Comparison of ENCODE assay signal across 8 cellular contexts in genomic region chr1:155000475-155000724, GRCh38. TPM values are rescaled to one million over a fixed set of nuclear protein-coding genes. Genes with fewer than 3 reads are reported as not detected.
DNase-seq lines count a peak whose midpoint lies in the region; ATAC-seq and TF ChIP-seq lines count a peak whose summit lies in the region.

No MANE protein-coding gene starts in this region.

- peak overlapping the region; percentile 94 to 99 (median 96) for H3K27ac ChIP-seq in Peyer's patch

- DNase-seq in Peyer's patch (peak in 1 of 3 donors; percentile 62), epithelial cell of proximal tubule (ENCODE audit: low read depth) (no peak), osteocyte (ENCODE audit: extremely low spot score, unreplicated experiment) (no peak), DMS79 treated with DMSO at 0.1 percent for 48 hours (lab: John Stamatoyannopoulos, UW) (no peak), NCI-H446 treated with DMSO at 0.1 percent for 48 hours (lab: John Stamatoyannopoulos, UW) (no peak), GM19238 (ENCODE audit: insufficient read length, low spot score) (no peak)

- H3K9me3 Mint-ChIP-seq in osteocyte (ENCODE audit: unreplicated experiment) = no peaks in the 10 kb centered on the region

- H3K9ac ChIP-seq in ES-I3 (ENCODE audit: low read depth, low read length) = peak overlapping the region; percentile 89

- H3K27me3 ChIP-seq in Peyer's patch = no peaks in the 10 kb centered on the region

- peak overlapping the region; percentile 94 for H3K4me3 Mint-ChIP-seq in osteocyte (ENCODE audit: unreplicated experiment)

- H3K36me3 ChIP-seq in ES-I3 (ENCODE audit: insufficient read depth, low read length) (no peaks in the 10 kb centered on the region), Peyer's patch (no peaks in the 10 kb centered on the region)

- no peak for TF ChIP-seq POLR2A in Peyer's patch (IDR thresholded peaks at IDR 0.05)

- TF ChIP-seq CTCF in Peyer's patch (IDR thresholded peaks at IDR 0.05) (no peak), epithelial cell of proximal tubule (conservative IDR thresholded peaks at IDR 0.05; ENCODE audit: low read depth, low read length) (no peak), osteocyte (IDR thresholded peaks at IDR 0.05) (no peak)

- H3K4me1 ChIP-seq in ES-I3 (ENCODE audit: insufficient read depth, low read length) (peaks cover 7% of the 10 kb centered on the region; the same call in 1 of the 2 replicates), Peyer's patch (peaks cover 0 to 30% (median 18%) of the 10 kb centered on the region in 4 donors)

- H3K27me3 Mint-ChIP-seq in osteocyte (ENCODE audit: unreplicated experiment) = no peaks in the 10 kb centered on the region

- H3K4me3 ChIP-seq in Peyer's patch (peak overlapping the region; percentile 70 to 91 (median 83)), epithelial cell of proximal tubule (ENCODE audit: low read depth, low read length) (peak overlapping the region; percentile 74)

- no peak for ATAC-seq in GM19455 (IDR thresholded peaks at IDR 0.05; ENCODE audit: unreplicated experiment)

- H3K4me1 Mint-ChIP-seq in osteocyte (ENCODE audit: unreplicated experiment) = peaks cover 31% of the 10 kb centered on the region

- H3K36me3 Mint-ChIP-seq in osteocyte (ENCODE audit: unreplicated experiment) = no peaks in the 10 kb centered on the region

- H3K27ac Mint-ChIP-seq in osteocyte (ENCODE audit: unreplicated experiment) = peak overlapping the region; percentile 95

- H3K9me3 ChIP-seq in ES-I3 (ENCODE audit: control insufficient read depth, insufficient read depth, low read length) (no peaks in the 10 kb centered on the region), Peyer's patch (no peaks in the 10 kb centered on the region)

RNA-seq across cellular contexts. Expression of gene ZBTB7B, which starts 2.2 kb away (rescaled TPM):
- 100 to 1,000 TPM in 3 of 4 donors, 10 to 100 TPM in 1; 35.5 to 412 (median 346) TPM for total RNA-seq in Peyer's patch
- 20.4 and 20.7 TPM in 2 replicates for total RNA-seq in epithelial cell of proximal tubule
- 34.4 and 37.8 TPM in 2 replicates for total RNA-seq in osteocyte

RNA-seq across cellular contexts. Expression of gene LENEP, which starts 7.0 kb away (rescaled TPM):
- total RNA-seq in Peyer's patch = not detected
- total RNA-seq in epithelial cell of proximal tubule = not detected in 2 replicates
- total RNA-seq in osteocyte = not detected in 2 replicates

RNA-seq across cellular contexts. Expression of gene FLAD1, which starts 17.3 kb away (rescaled TPM):
- total RNA-seq in Peyer's patch = 10 to 100 TPM; 29.7 to 50.3 (median 46.3) TPM
- 41.9 and 67.5 TPM in 2 replicates for total RNA-seq in epithelial cell of proximal tubule
- total RNA-seq in osteocyte = 30.2 and 31.2 TPM in 2 replicates

RNA-seq across cellular contexts. Expression of gene CKS1B, which starts 25.9 kb away (rescaled TPM):
- total RNA-seq in Peyer's patch (10 to 100 TPM; 20.3 to 39.1 (median 26.5) TPM), epithelial cell of proximal tubule (289 and 358 TPM in 2 replicates), osteocyte (38.5 and 39.6 TPM in 2 replicates)

RNA-seq across cellular contexts. Expression of gene SHC1, which starts 29.9 kb away (rescaled TPM):
- total RNA-seq in Peyer's patch (100 to 1,000 TPM in 2 of 4 donors, 10 to 100 TPM in 2; 56.9 to 150 (median 104) TPM), epithelial cell of proximal tubule (131 and 155 TPM in 2 replicates), osteocyte (219 and 239 TPM in 2 replicates)
